ENCODE assay signal across 16 cellular contexts in the genomic region with DNA sequence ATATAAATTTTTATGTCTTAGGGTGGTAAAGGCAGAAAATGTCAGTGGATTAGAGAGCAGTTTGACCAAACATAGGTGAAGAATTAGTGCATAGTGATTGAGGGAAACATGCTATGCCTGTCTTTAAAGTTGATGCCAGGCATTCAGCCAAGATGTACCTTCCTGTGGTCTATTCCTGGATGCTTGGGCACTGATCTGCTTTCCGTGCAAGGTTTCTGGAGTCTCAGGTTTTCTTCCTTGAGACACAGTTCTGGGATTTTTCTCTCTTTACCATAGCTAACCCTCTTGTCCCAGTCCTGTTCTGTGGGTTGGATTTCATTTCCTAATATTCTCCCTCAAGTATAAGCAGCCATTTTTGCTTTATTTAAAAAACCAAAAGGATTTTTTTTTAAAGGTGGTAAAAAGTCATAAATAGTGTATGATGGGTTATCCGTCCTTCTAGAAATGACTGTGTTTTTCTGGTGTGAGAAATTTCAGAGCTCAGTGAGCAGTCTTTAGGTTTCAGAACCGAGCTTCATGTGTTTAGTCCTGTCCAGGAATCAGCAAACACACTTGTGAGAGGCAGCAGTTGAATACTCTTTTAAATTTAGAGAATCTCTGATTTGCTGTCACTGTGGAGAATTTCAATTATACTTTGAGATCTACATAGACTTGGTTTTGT. TPM values are rescaled to one million over a fixed set of nuclear protein-coding genes. Genes with fewer than 3 reads are reported as not detected.
DNase-seq lines count a peak whose midpoint lies in the region; ATAC-seq and TF ChIP-seq lines count a peak whose summit lies in the region.
"Had no signal": no experiment of that assay in that cellular context is flagged by ENCODE, and none has a peak within 500 bp of the region (broad histone marks: within the 10 kb centered on the region; RNA-seq: fewer than 3 reads in every experiment).

No MANE protein-coding gene starts in this region.

- H3K27ac Mint-ChIP-seq in MCF 10A (ENCODE audit: low read depth, unreplicated experiment) (no peak overlapping the region), HFFc6 (no peak overlapping the region)
- H3K27ac Mint-ChIP-seq: activated naive CD8-positive, alpha-beta T cell treated with anti-CD3 and anti-CD28 coated beads, Interleukin-2, amount 10 ng/mL, durations not matched to agents 7 days and 5 days had no signal

- H3K9me3 Mint-ChIP-seq in MCF 10A (ENCODE audit: unreplicated experiment) (no peaks in the 10 kb centered on the region), HFFc6 (no peaks in the 10 kb centered on the region)
- H3K9me3 Mint-ChIP-seq: activated naive CD8-positive, alpha-beta T cell treated with anti-CD3 and anti-CD28 coated beads, Interleukin-2, amount 10 ng/mL, durations not matched to agents 7 days and 5 days; IgD-negative memory B cell had no signal

- H3K4me1 ChIP-seq in mammary epithelial cell (ENCODE audit: insufficient read depth, low read length) (no peaks in the 10 kb centered on the region), OCI-LY3 (ENCODE audit: low read length) (peaks cover 20% of the 10 kb centered on the region), suprapubic skin (no peaks in the 10 kb centered on the region)

- TF ChIP-seq EP300 in suprapubic skin (IDR thresholded peaks at IDR 0.05) = no peak

- H3K27me3 Mint-ChIP-seq in MCF 10A (ENCODE audit: insufficient read depth, unreplicated experiment) (no peaks in the 10 kb centered on the region), HFFc6 (ENCODE audit: insufficient read depth) (no peaks in the 10 kb centered on the region)
- H3K27me3 Mint-ChIP-seq: activated naive CD8-positive, alpha-beta T cell treated with anti-CD3 and anti-CD28 coated beads, Interleukin-2, amount 10 ng/mL, durations not matched to agents 7 days and 5 days; IgD-negative memory B cell had no signal

- no peaks in the 10 kb centered on the region for H3K9me3 ChIP-seq in mammary epithelial cell (replicated peaks; ENCODE audit: insufficient read depth, low read length)
- H3K9me3 ChIP-seq in OCI-LY3 (ENCODE audit: insufficient read depth, low read length) = no peaks in the 10 kb centered on the region
- no peaks in the 10 kb centered on the region for H3K9me3 ChIP-seq in suprapubic skin

- no TSS peak for BruUV-seq in mammary epithelial cell (replicated peaks; lab: Mats Ljungman, UMichigan)
- BruUV-seq in MCF 10A (replicated peaks; lab: Mats Ljungman, UMichigan) = no TSS peak

- H3K4me2 ChIP-seq in mammary epithelial cell (ENCODE audit: insufficient read depth, low read depth, low read length) = no peak overlapping the region
- peak overlapping the region; percentile 66 for H3K4me2 ChIP-seq in OCI-LY3 (ENCODE audit: low read length)

- H3K36me3 ChIP-seq in mammary epithelial cell (ENCODE audit: insufficient read depth, low read length) = peaks cover 15% of the 10 kb centered on the region
- H3K36me3 ChIP-seq in OCI-LY3 (replicated peaks; ENCODE audit: low read depth, low read length) = peaks cover 32% of the 10 kb centered on the region
- H3K36me3 ChIP-seq in suprapubic skin = peaks cover 42% of the 10 kb centered on the region

- H4K20me1 ChIP-seq in mammary epithelial cell (ENCODE audit: insufficient read depth, low read length) (no peaks in the 10 kb centered on the region), OCI-LY3 (ENCODE audit: insufficient read depth, low read length) (no peaks in the 10 kb centered on the region)

- ATAC-seq in HG02610 (IDR thresholded peaks at IDR 0.05; ENCODE audit: unreplicated experiment) (peak; percentile 88), GM19397 (IDR thresholded peaks at IDR 0.05; ENCODE audit: unreplicated experiment) (no peak)

- H3K36me3 Mint-ChIP-seq in MCF 10A (ENCODE audit: insufficient read depth, unreplicated experiment) (peaks cover 30% of the 10 kb centered on the region), HFFc6 (ENCODE audit: low read depth) (peaks cover 35% of the 10 kb centered on the region)

- peak; percentile 58 for DNase-seq in mammary epithelial cell
- DNase-seq in MCF 10A (ENCODE audit: unreplicated experiment) = no peak
- no peak for DNase-seq in HFFc6
- no peak for DNase-seq in NCI-H2171 treated with DMSO at 0.1 percent for 48 hours (lab: John Stamatoyannopoulos, UW)
- DNase-seq in suprapubic skin (ENCODE audit: low spot score in 2 of 2) = no peak
- DNase-seq: activated CD4-positive, alpha-beta T cell treated with anti-CD3 and anti-CD28 coated beads for 48 hours; activated naive CD8-positive, alpha-beta T cell treated with anti-CD3 and anti-CD28 coated beads, Interleukin-2, amount 10 ng/mL, durations not matched to agents 7 days and 5 days; activated T-cell treated with anti-CD3 and anti-CD28 coated beads, Interleukin-2, amount 50 U/mL, for 1 hour; mesendoderm; NK-92 treated with Interleukin-12 subunit alpha and Interleukin-12 subunit beta, amount 100 ng/mL, for 24 hours; SHP77; T1000 had no signal

- no peaks in the 10 kb centered on the region for H3K79me2 ChIP-seq in mammary epithelial cell (ENCODE audit: insufficient read depth, low read length)
- no peaks in the 10 kb centered on the region for H3K79me2 ChIP-seq in OCI-LY3 (ENCODE audit: low read length)

- H3K4me3 Mint-ChIP-seq in MCF 10A (ENCODE audit: unreplicated experiment) (no peak overlapping the region), HFFc6 (no peak overlapping the region)
- H3K4me3 Mint-ChIP-seq: activated naive CD8-positive, alpha-beta T cell treated with anti-CD3 and anti-CD28 coated beads, Interleukin-2, amount 10 ng/mL, durations not matched to agents 7 days and 5 days; IgD-negative memory B cell had no signal

- CTCF ChIA-PET in mammary epithelial cell (lab: Charles Lee; ENCODE audit: low non-redundant PET) (no interaction called here), MCF 10A (lab: Yijun Ruan, JAX) (interaction anchor here (0.6 kb wide), 1 partner anchor 52 kb away, joined by 3 read pairs; no protein-coding TSS in a partner anchor)

- H2AFZ ChIP-seq in mammary epithelial cell (ENCODE audit: low read depth, low read length) (no peak overlapping the region), OCI-LY3 (ENCODE audit: low read depth, low read length) (no peak overlapping the region)

- H3K27me3 ChIP-seq in mammary epithelial cell (ENCODE audit: insufficient read depth, low read length) (no peaks in the 10 kb centered on the region), OCI-LY3 (ENCODE audit: low read depth, low read length) (no peaks in the 10 kb centered on the region), suprapubic skin (no peaks in the 10 kb centered on the region)

- in situ Hi-C loops in mammary epithelial cell (cut with MboI; ENCODE audit: low sequenced_read_pairs in 2 of 2) = no loop called here

- no peak for TF ChIP-seq POLR2A in suprapubic skin (IDR thresholded peaks at IDR 0.05)

- TF ChIP-seq CTCF in mammary epithelial cell (conservative IDR thresholded peaks at IDR 0.05 in 1 of 2, IDR thresholded peaks at IDR 0.05 in 1 of 2; ENCODE audit: extremely low read depth in 1 of 2, insufficient read depth in 1 of 2, low read depth in 1 of 2, low read length in 2 of 2) (no peak), MCF 10A (IDR thresholded peaks at IDR 0.05; ENCODE audit: unreplicated experiment) (no peak), OCI-LY3 (IDR thresholded peaks at IDR 0.05; ENCODE audit: low read depth, low read length) (no peak), HFFc6 (IDR thresholded peaks at IDR 0.05) (no peak), suprapubic skin (IDR thresholded peaks at IDR 0.05) (no peak)

- POLR2A ChIA-PET in MCF 10A (lab: Yijun Ruan, JAX) = interaction anchor here (0.5 kb wide), 1 partner anchor 494 kb away, joined by 5 read pairs; no protein-coding TSS in a partner anchor

- no peak overlapping the region for H3K4me3 ChIP-seq in mammary epithelial cell (replicated peaks in 1 of 3; ENCODE audit: insufficient read depth in 1 of 3, low read depth in 2 of 3, low read length in 3 of 3)
- peak overlapping the region; percentile 21; the same call in 1 of the 2 replicates for H3K4me3 ChIP-seq in OCI-LY3 (ENCODE audit: low read length)
- H3K4me3 ChIP-seq in suprapubic skin = no peak overlapping the region

- 64% methylated on average over 3 of the region's 3 CpGs for WGBS in mammary epithelial cell (ENCODE audit: low coverage, missing lambda C conversion rate)
- WGBS in suprapubic skin = 80% methylated on average over 3 of the region's 3 CpGs

- intact Hi-C loops in mammary epithelial cell (cut with micrococcal nuclease) = no loop called here
- intact Hi-C loops in MCF 10A (cut with micrococcal nuclease) = no loop called here

- dilution Hi-C loops in mammary epithelial cell (cut with HindIII; ENCODE audit: low sequenced_read_pairs) = no loop called here

- no peak overlapping the region for H3K9ac ChIP-seq in mammary epithelial cell (ENCODE audit: insufficient read depth, low read length)
- no peak overlapping the region for H3K9ac ChIP-seq in OCI-LY3 (ENCODE audit: low read length)

- H3K4me1 Mint-ChIP-seq in MCF 10A (ENCODE audit: insufficient read depth, unreplicated experiment) (no peaks in the 10 kb centered on the region), HFFc6 (ENCODE audit: low read depth) (peaks cover 43% of the 10 kb centered on the region)
- H3K4me1 Mint-ChIP-seq: IgD-negative memory B cell had no signal

- H3K27ac ChIP-seq in mammary epithelial cell (ENCODE audit: insufficient read depth, low read depth, low read length) (no peak overlapping the region), OCI-LY3 (ENCODE audit: low read length) (peak overlapping the region; percentile 13; the same call in 1 of the 2 replicates), suprapubic skin (no peak overlapping the region)

RNA-seq across cellular contexts. Expression of a gene that starts 43.0 kb away (rescaled TPM):
- 10 to 100 TPM; 25.6 to 62.8 TPM for total RNA-seq in mammary epithelial cell
- polyA plus RNA-seq in mammary epithelial cell = 12.7 TPM
- polyA minus RNA-seq in mammary epithelial cell = 65.6 TPM
- total RNA-seq in MCF 10A (2022) = 8.9 and 15.8 TPM in 2 replicates
- total RNA-seq in HFFc6 (2021; fragmentation: NEBNext Ultra II Directional; extraction: Animal tissue kit (Norgen Biotek cat#: 25700)) = 100 to 1,000 TPM; 108 to 141 (median 131) TPM
- 100 to 1,000 TPM in 3 of 4 donors, 10 to 100 TPM in 1; 99.4 to 218 (median 157) TPM for total RNA-seq in suprapubic skin

RNA-seq across cellular contexts. Expression of a gene that starts 45.3 kb away (rescaled TPM):
- total RNA-seq in mammary epithelial cell = 10 to 100 TPM; 22.8 to 25.2 TPM
- polyA plus RNA-seq in mammary epithelial cell = 7.2 TPM
- 6.8 TPM for polyA minus RNA-seq in mammary epithelial cell
- 20.8 and 21.3 TPM in 2 replicates for total RNA-seq in MCF 10A (2022)
- total RNA-seq in HFFc6 (2021; fragmentation: NEBNext Ultra II Directional; extraction: Animal tissue kit (Norgen Biotek cat#: 25700)) = 10 to 100 TPM; 12.8 to 17.6 (median 15.2) TPM
- 10 to 100 TPM; 12.1 to 25.1 (median 15.1) TPM for total RNA-seq in suprapubic skin

RNA-seq across cellular contexts. Expression of a gene that starts 45.5 kb away (rescaled TPM):
- total RNA-seq in mammary epithelial cell = 10 to 100 TPM; 49.7 to 57.0 TPM
- 24.8 TPM for polyA plus RNA-seq in mammary epithelial cell
- polyA minus RNA-seq in mammary epithelial cell = 82.4 TPM
- 28.4 and 55.1 TPM in 2 replicates for total RNA-seq in MCF 10A (2022)
- 10 to 100 TPM; 17.7 to 26.2 (median 22.3) TPM for total RNA-seq in HFFc6 (2021; fragmentation: NEBNext Ultra II Directional; extraction: Animal tissue kit (Norgen Biotek cat#: 25700))
- total RNA-seq in suprapubic skin = 10 to 100 TPM; 35.8 to 42.5 (median 38.7) TPM
